In the genomic region with DNA sequence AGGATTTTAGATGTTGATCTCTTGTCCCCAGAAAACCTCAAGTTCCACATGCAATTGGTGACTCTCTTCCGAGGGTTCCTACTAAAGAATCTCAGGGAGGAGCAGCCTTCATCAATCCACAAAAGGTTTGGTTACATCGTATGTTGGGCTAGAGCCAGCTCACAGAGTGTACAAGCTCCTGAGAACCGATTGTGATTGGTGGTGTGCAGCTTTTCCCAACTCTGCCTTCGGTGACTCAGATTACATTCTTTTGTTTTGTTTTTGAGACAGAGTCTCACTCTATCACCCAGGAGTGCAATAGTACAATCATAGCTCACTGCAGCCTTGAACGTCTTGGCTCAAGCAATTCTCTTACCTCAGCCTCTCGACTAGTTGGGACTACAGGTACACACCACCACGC, we compare ENCODE assay signal across 18 cellular contexts.
DNase-seq lines count a peak whose midpoint lies in the region; ATAC-seq and TF ChIP-seq lines count a peak whose summit lies in the region.
"Had no signal": no experiment of that assay in that cellular context is flagged by ENCODE, and none has a peak within 500 bp of the region (broad histone marks: within the 10 kb centered on the region; RNA-seq: fewer than 3 reads in every experiment).

No MANE protein-coding gene starts in this region.

- no peaks in the 10 kb centered on the region for H3K9me3 ChIP-seq in neuronal stem cell (replicated peaks in 1 of 2; ENCODE audit: control insufficient read depth in 2 of 2, insufficient read depth in 1 of 2, low read depth in 1 of 2, low read length in 2 of 2)
- H3K9me3 ChIP-seq: thoracic aorta had no signal

- no peaks in the 10 kb centered on the region for H3K4me1 ChIP-seq in neuronal stem cell (ENCODE audit: control insufficient read depth in 2 of 2, insufficient read depth in 1 of 2, low read depth in 1 of 2, low read length in 2 of 2)

- no peaks in the 10 kb centered on the region for H3K27me3 ChIP-seq in neuronal stem cell (ENCODE audit: control insufficient read depth in 3 of 3, insufficient read depth in 3 of 3, low read depth in 1 of 3, low read length in 3 of 3)

- no peak overlapping the region for H2BK5ac ChIP-seq in neuronal stem cell (ENCODE audit: low read length)

- no peak overlapping the region for H2AFZ ChIP-seq in neuronal stem cell (ENCODE audit: low read length)

- H3K36me3 ChIP-seq in neuronal stem cell (replicated peaks in 1 of 2; ENCODE audit: control insufficient read depth in 2 of 2, insufficient read depth in 2 of 2, low read length in 2 of 2), result no peaks in the 10 kb centered on the region
- H3K36me3 ChIP-seq: thoracic aorta had no signal

- H3K4me2 ChIP-seq in neuronal stem cell (ENCODE audit: insufficient read depth, low read length, poor library complexity, severe bottlenecking), result no peak overlapping the region

- DNase-seq in Daoy (ENCODE audit: low read depth) (peak; percentile 68), LHCN-M2 (ENCODE audit: low read depth) (peak; percentile 10), islet precursor cell (peak; percentile 47), neuronal stem cell (ENCODE audit: low spot score) (no peak), NCI-H1092 treated with DMSO at 0.1 percent for 48 hours (lab: John Stamatoyannopoulos, UW) (no peak), GM20000 (ENCODE audit: low spot score) (no peak)
- DNase-seq in activated CD8-positive, alpha-beta memory T cell treated with anti-CD3 and anti-CD28 coated beads, Interleukin-2, amount 50 U/mL, for 4 hours, result no peak
- DNase-seq: activated CD4-positive, alpha-beta T cell treated with anti-CD3 and anti-CD28 coated beads, Interleukin-2, amount 50 U/mL, for 48 hours; activated T-cell treated with anti-CD3 and anti-CD28 coated beads, Interleukin-2, amount 50 U/mL, for 4 hours; dorsolateral prefrontal cortex; naive B cell; NCI-H146; NCI-H2227 treated with DMSO at 0.1 percent for 48 hours; NK-92 treated with Interleukin-12 subunit alpha and Interleukin-12 subunit beta, amount 100 ng/mL, for 24 hours; T-cell had no signal

- H2BK120ac ChIP-seq in neuronal stem cell (ENCODE audit: low read depth, low read length), result no peak overlapping the region

- ATAC-seq in esophagus mucosa, result peak; percentile 56
- ATAC-seq: activated T-cell treated with anti-CD3 and anti-CD28 coated beads, Interleukin-2, amount 50 U/mL, for 4 hours; stimulated activated effector memory CD8-positive, alpha-beta T cell treated with anti-CD3 and anti-CD28 coated beads, Interleukin-12 subunit alpha, Interleukin-12 subunit beta, amount 100 ng/mL, for 72 hours; T-cell had no signal

- H3K27ac ChIP-seq in neuronal stem cell (replicated peaks; ENCODE audit: low read length), result no peak overlapping the region
- H3K27ac ChIP-seq: dorsolateral prefrontal cortex, thoracic aorta had no signal

- no peak overlapping the region for H3K18ac ChIP-seq in neuronal stem cell (ENCODE audit: low read length)

- H3K9ac ChIP-seq in neuronal stem cell (ENCODE audit: low read depth, low read length, poor library complexity), result no peak overlapping the region

- H3K14ac ChIP-seq in neuronal stem cell (ENCODE audit: low read length), result no peak overlapping the region

- H4K91ac ChIP-seq in neuronal stem cell (ENCODE audit: low read depth, low read length, poor library complexity), result no peak overlapping the region

- H3K23ac ChIP-seq in neuronal stem cell (ENCODE audit: low read depth, low read length, poor library complexity), result no peak overlapping the region

- H2BK12ac ChIP-seq in neuronal stem cell (ENCODE audit: low read length), result no peak overlapping the region

- no peak overlapping the region for H3K4me3 ChIP-seq in neuronal stem cell (ENCODE audit: low read length in 2 of 2)
- H3K4me3 ChIP-seq: dorsolateral prefrontal cortex, thoracic aorta had no signal

- no peak overlapping the region for H3K4ac ChIP-seq in neuronal stem cell (ENCODE audit: low read length)

- no peak overlapping the region for H2BK15ac ChIP-seq in neuronal stem cell (ENCODE audit: low read length)

- H2AK5ac ChIP-seq in neuronal stem cell (ENCODE audit: low read depth, low read length), result no peak overlapping the region

- no peaks in the 10 kb centered on the region for H3K79me1 ChIP-seq in neuronal stem cell (ENCODE audit: low read depth, low read length)

- no peak for TF ChIP-seq CTCF in GM20000 (IDR thresholded peaks at IDR 0.05; ENCODE audit: extremely low read depth, missing control alignments)

- WGBS in neuronal stem cell (ENCODE audit: extremely low coverage in 2 of 2, insufficient read length in 2 of 2, insufficient replicate concordance in 1 of 2), 2 donors, result no CpG with 5 or more reads among the region's 7 CpGs

- no peak overlapping the region for H4K8ac ChIP-seq in neuronal stem cell (ENCODE audit: low read depth, low read length)

Comparison
In these comparisons a context has a peak if more than half of its experiments do, and no peak if none do; other contexts are left out.
1. DNase-seq: peak in Daoy (single experiment), LHCN-M2 (single experiment) and islet precursor cell (single experiment); none in neuronal stem cell (single experiment), activated CD8-positive, alpha-beta memory T cell treated with anti-CD3 and anti-CD28 coated beads, Interleukin-2, amount 50 U/mL, for 4 hours (single experiment), NCI-H1092 treated with DMSO at 0.1 percent for 48 hours (single experiment) and GM20000 (single experiment).